ENCODE assay signal across 1 cellular context in genomic region chr3:71250026-71250425, GRCh38.
TF ChIP-seq lines count a peak whose summit lies in the region.

No MANE protein-coding gene starts in this region.

TF ChIP-seq in SK-N-SH, 30 proteins besides CTCF, POLR2A, EP300 and RAD21 (continued from another document):
- TF ChIP-seq RFX5 (IDR thresholded peaks at IDR 0.05; ENCODE audit: low read length), result no peak
- TF ChIP-seq ZBTB33 (IDR thresholded peaks at IDR 0.05; ENCODE audit: borderline replicate concordance, low read depth), result no peak
- TF ChIP-seq NFIC (IDR thresholded peaks at IDR 0.05; ENCODE audit: borderline replicate concordance), result no peak
- no peak for TF ChIP-seq YY1 (IDR thresholded peaks at IDR 0.05; ENCODE audit: low read depth)
TF ChIP-seq in SK-N-SH: peak in this region for 0.
